ENCODE assay signal across 13 cellular contexts in genomic region chr15:78830514-78831228, GRCh38. TPM values are rescaled to one million over a fixed set of nuclear protein-coding genes. Genes with fewer than 3 reads are reported as not detected.
DNase-seq lines count a peak whose midpoint lies in the region; ATAC-seq and TF ChIP-seq lines count a peak whose summit lies in the region.
"Had no signal": no experiment of that assay in that cellular context is flagged by ENCODE, and none has a peak within 500 bp of the region (broad histone marks: within the 10 kb centered on the region; RNA-seq: fewer than 3 reads in every experiment).

No MANE protein-coding gene starts in this region.

- H3K9me3 ChIP-seq in esophagus muscularis mucosa: no peaks in the 10 kb centered on the region
- H3K9me3 ChIP-seq: A549 had no signal

- intact Hi-C loops in esophagus muscularis mucosa (cut with DNase I): no loop called here

- peak overlapping the region; percentile 9 to 30 (median 13) for H3K4me3 ChIP-seq in esophagus muscularis mucosa
- H3K4me3 ChIP-seq: A549 had no signal

- POLR2A ChIA-PET in activated CD4-positive, alpha-beta T cell treated with anti-CD3 and anti-CD28 coated beads, Interleukin-2, amount 10 ng/mL, durations not matched to agents 7 days and 5 days (lab: Charles Lee): no interaction called here

- H3K4me3 Mint-ChIP-seq in activated CD4-positive, alpha-beta T cell treated with anti-CD3 and anti-CD28 coated beads, Interleukin-2, amount 10 ng/mL, durations not matched to agents 7 days and 5 days: peak overlapping the region; percentile 34
- peak overlapping the region; percentile 51 for H3K4me3 Mint-ChIP-seq in activated CD8-positive, alpha-beta memory T cell treated with anti-CD3 and anti-CD28 coated beads, Interleukin-2, amount 10 ng/mL, durations not matched to agents 7 days and 5 days
- peak overlapping the region; percentile 78 to 85 for H3K4me3 Mint-ChIP-seq in stimulated activated naive B cell treated with anti-CD40 and anti-IgM and Interleukin-4, amounts not matched to agents 10 μg/mL and 1 μg/mL and 100 μg/mL, for 72 hours

- H3K27ac ChIP-seq in esophagus muscularis mucosa (replicated peaks in 1 of 4): no peak overlapping the region
- H3K27ac ChIP-seq: A549, WERI-Rb-1 had no signal

- H3K36me3 Mint-ChIP-seq in activated CD4-positive, alpha-beta T cell treated with anti-CD3 and anti-CD28 coated beads, Interleukin-2, amount 10 ng/mL, durations not matched to agents 7 days and 5 days (ENCODE audit: low read depth): no peaks in the 10 kb centered on the region
- H3K36me3 Mint-ChIP-seq in activated CD8-positive, alpha-beta memory T cell treated with anti-CD3 and anti-CD28 coated beads, Interleukin-2, amount 10 ng/mL, durations not matched to agents 7 days and 5 days: no peaks in the 10 kb centered on the region
- no peaks in the 10 kb centered on the region for H3K36me3 Mint-ChIP-seq in stimulated activated naive B cell treated with anti-CD40 and anti-IgM and Interleukin-4, amounts not matched to agents 10 μg/mL and 1 μg/mL and 100 μg/mL, for 72 hours

- peaks cover 4 to 9% (median 5%) of the 10 kb centered on the region in 4 donors for H3K4me1 ChIP-seq in esophagus muscularis mucosa
- H3K4me1 ChIP-seq: A549 had no signal

- TF ChIP-seq CTCF in esophagus muscularis mucosa (IDR thresholded peaks at IDR 0.05): no peak

- CTCF ChIA-PET in activated CD4-positive, alpha-beta T cell treated with anti-CD3 and anti-CD28 coated beads, Interleukin-2, amount 10 ng/mL, durations not matched to agents 7 days and 5 days (lab: Charles Lee): interaction anchor here (0.9 kb wide), 1 partner anchor 23 kb away, joined by 4 read pairs; no protein-coding TSS in a partner anchor
- CTCF ChIA-PET in activated CD8-positive, alpha-beta memory T cell treated with anti-CD3 and anti-CD28 coated beads, Interleukin-2, amount 10 ng/mL, durations not matched to agents 7 days and 5 days (lab: Charles Lee): interaction anchor here (1.0 to 1.5 kb wide), 2 partner anchors 29 to 149 kb away, joined by 3 read pairs; no protein-coding TSS in a partner anchor

- H3K27ac Mint-ChIP-seq in activated CD4-positive, alpha-beta T cell treated with anti-CD3 and anti-CD28 coated beads, Interleukin-2, amount 10 ng/mL, durations not matched to agents 7 days and 5 days: no peak overlapping the region
- no peak overlapping the region for H3K27ac Mint-ChIP-seq in activated CD8-positive, alpha-beta memory T cell treated with anti-CD3 and anti-CD28 coated beads, Interleukin-2, amount 10 ng/mL, durations not matched to agents 7 days and 5 days
- peak overlapping the region; percentile 76 for H3K27ac Mint-ChIP-seq in stimulated activated naive B cell treated with anti-CD40 and anti-IgM and Interleukin-4, amounts not matched to agents 10 μg/mL and 1 μg/mL and 100 μg/mL, for 72 hours

- no peaks in the 10 kb centered on the region for H3K36me3 ChIP-seq in esophagus muscularis mucosa
- H3K36me3 ChIP-seq: WERI-Rb-1 had no signal

- no peak for TF ChIP-seq EP300 in esophagus muscularis mucosa (IDR thresholded peaks at IDR 0.05)

- peaks cover 5% of the 10 kb centered on the region for H3K4me1 Mint-ChIP-seq in activated CD4-positive, alpha-beta T cell treated with anti-CD3 and anti-CD28 coated beads, Interleukin-2, amount 10 ng/mL, durations not matched to agents 7 days and 5 days
- peaks cover 8% of the 10 kb centered on the region for H3K4me1 Mint-ChIP-seq in activated CD8-positive, alpha-beta memory T cell treated with anti-CD3 and anti-CD28 coated beads, Interleukin-2, amount 10 ng/mL, durations not matched to agents 7 days and 5 days
- peaks cover 12 to 21% of the 10 kb centered on the region in 2 donors for H3K4me1 Mint-ChIP-seq in stimulated activated naive B cell treated with anti-CD40 and anti-IgM and Interleukin-4, amounts not matched to agents 10 μg/mL and 1 μg/mL and 100 μg/mL, for 72 hours

- no peaks in the 10 kb centered on the region for H3K9me3 Mint-ChIP-seq in activated CD4-positive, alpha-beta T cell treated with anti-CD3 and anti-CD28 coated beads, Interleukin-2, amount 10 ng/mL, durations not matched to agents 7 days and 5 days
- no peaks in the 10 kb centered on the region for H3K9me3 Mint-ChIP-seq in activated CD8-positive, alpha-beta memory T cell treated with anti-CD3 and anti-CD28 coated beads, Interleukin-2, amount 10 ng/mL, durations not matched to agents 7 days and 5 days (ENCODE audit: low read depth)
- H3K9me3 Mint-ChIP-seq in stimulated activated naive B cell treated with anti-CD40 and anti-IgM and Interleukin-4, amounts not matched to agents 10 μg/mL and 1 μg/mL and 100 μg/mL, for 72 hours: no peaks in the 10 kb centered on the region

- peaks cover 12% of the 10 kb centered on the region for H3K27me3 Mint-ChIP-seq in activated CD4-positive, alpha-beta T cell treated with anti-CD3 and anti-CD28 coated beads, Interleukin-2, amount 10 ng/mL, durations not matched to agents 7 days and 5 days
- peaks cover 22% of the 10 kb centered on the region for H3K27me3 Mint-ChIP-seq in activated CD8-positive, alpha-beta memory T cell treated with anti-CD3 and anti-CD28 coated beads, Interleukin-2, amount 10 ng/mL, durations not matched to agents 7 days and 5 days
- H3K27me3 Mint-ChIP-seq in stimulated activated naive B cell treated with anti-CD40 and anti-IgM and Interleukin-4, amounts not matched to agents 10 μg/mL and 1 μg/mL and 100 μg/mL, for 72 hours: peaks cover 11 to 29% of the 10 kb centered on the region in 2 donors

- no peak for DNase-seq in activated CD4-positive, alpha-beta T cell treated with anti-CD3 and anti-CD28 coated beads, Interleukin-2, amount 10 ng/mL, durations not matched to agents 7 days and 5 days
- no peak for DNase-seq in activated CD4-positive, alpha-beta T cell treated with anti-CD3 and anti-CD28 coated beads for 48 hours
- DNase-seq in activated CD8-positive, alpha-beta memory T cell treated with anti-CD3 and anti-CD28 coated beads, Interleukin-2, amount 10 ng/mL, durations not matched to agents 7 days and 5 days: no peak
- DNase-seq in esophagus muscularis mucosa (ENCODE audit: extremely low spot score): no peak
- no peak for DNase-seq in stimulated activated naive B cell treated with anti-CD40 and anti-IgM and Interleukin-4, amounts not matched to agents 10 μg/mL and 1 μg/mL and 100 μg/mL, for 72 hours
- DNase-seq in H4 (ENCODE audit: low spot score): no peak
- DNase-seq: amniotic stem cell, NCI-H69, SHP77, WERI-Rb-1 had no signal

- H3K27me3 ChIP-seq in esophagus muscularis mucosa: peaks cover 0 to 15% (median 0%) of the 10 kb centered on the region in 4 donors

- peak; percentile 64 for ATAC-seq in activated CD8-positive, alpha-beta memory T cell treated with anti-CD3 and anti-CD28 coated beads, Interleukin-2, amount 10 ng/mL, durations not matched to agents 7 days and 5 days
- peak; percentile 78 to 84 for ATAC-seq in stimulated activated naive B cell treated with anti-CD40 and anti-IgM and Interleukin-4, amounts not matched to agents 10 μg/mL and 1 μg/mL and 100 μg/mL, for 72 hours (replicated peaks)
- ATAC-seq in GM19397 (IDR thresholded peaks at IDR 0.05; ENCODE audit: unreplicated experiment) (no peak), GM19455 (IDR thresholded peaks at IDR 0.05; ENCODE audit: unreplicated experiment) (no peak)
- ATAC-seq: A549 had no signal

- TF ChIP-seq POLR2A in esophagus muscularis mucosa (IDR thresholded peaks at IDR 0.05; ENCODE audit: low read depth): no peak

- WGBS in esophagus muscularis mucosa: 57% methylated on average over 7 of the region's 52 CpGs

RNA-seq across cellular contexts. Expression of gene ADAMTS7, which starts 19.4 kb away (rescaled TPM):
- under 1 TPM; 0.10 to 0.12 TPM for total RNA-seq in activated CD4-positive, alpha-beta T cell treated with anti-CD3 and anti-CD28 coated beads, Interleukin-2, amount 10 ng/mL, durations not matched to agents 7 days and 5 days
- under 1 TPM; 0.18 to 0.28 TPM for total RNA-seq in activated CD8-positive, alpha-beta memory T cell treated with anti-CD3 and anti-CD28 coated beads, Interleukin-2, amount 10 ng/mL, durations not matched to agents 7 days and 5 days
- 1 to 10 TPM; 2.0 to 4.6 (median 2.3) TPM for total RNA-seq in esophagus muscularis mucosa
- total RNA-seq in H4 (2014; rRNA removed; shearing (Covaris generic)): 1.5 and 5.5 TPM in 2 replicates

RNA-seq across cellular contexts. Expression of gene MORF4L1, which starts 42.0 kb away (rescaled TPM):
- 100 to 1,000 TPM; 225 to 274 TPM for total RNA-seq in activated CD4-positive, alpha-beta T cell treated with anti-CD3 and anti-CD28 coated beads, Interleukin-2, amount 10 ng/mL, durations not matched to agents 7 days and 5 days
- total RNA-seq in activated CD8-positive, alpha-beta memory T cell treated with anti-CD3 and anti-CD28 coated beads, Interleukin-2, amount 10 ng/mL, durations not matched to agents 7 days and 5 days: 100 to 1,000 TPM; 235 to 275 TPM
- total RNA-seq in esophagus muscularis mucosa: 100 to 1,000 TPM; 371 to 476 (median 392) TPM
- total RNA-seq in H4 (2014; rRNA removed; shearing (Covaris generic)): 382 and 419 TPM in 2 replicates

Comparison
In these comparisons a context has a peak if more than half of its experiments do, and no peak if none do; other contexts are left out.
1. ATAC-seq: peak in activated CD8-positive, alpha-beta memory T cell treated with anti-CD3 and anti-CD28 coated beads, Interleukin-2, amount 10 ng/mL, durations not matched to agents 7 days and 5 days (single experiment) and stimulated activated naive B cell treated with anti-CD40 and anti-IgM and Interleukin-4, amounts not matched to agents 10 μg/mL and 1 μg/mL and 100 μg/mL, for 72 hours (2 of 2); none in GM19397 (single experiment) and GM19455 (single experiment).
2. Peak in every context shown above with its lines, with median percentiles within 50 percentile points of each other: H3K4me3 Mint-ChIP-seq.